23 cellular contexts compared by ENCODE assay signal in genomic region chr11:105641433-105641832, GRCh38. TPM values are rescaled to one million over a fixed set of nuclear protein-coding genes. Genes with fewer than 3 reads are reported as not detected.
"Had no signal": no experiment of that assay in that cellular context is flagged by ENCODE, and none has a peak within 500 bp of the region (broad histone marks: within the 10 kb centered on the region; RNA-seq: fewer than 3 reads in every experiment).

No MANE protein-coding gene starts in this region.

- H3K27me3 ChIP-seq: esophagus muscularis mucosa, hepatocyte, neutrophil, ovary, right atrium auricular region had no signal

- DNase-seq: effector memory CD4-positive, alpha-beta T cell; foreskin melanocyte; head of caudate nucleus; kidney; left colon; left ventricle myocardium superior; mesenchymal stem cell; midbrain; naive B cell; nephron progenitor cell; ovary; small intestine; stimulated activated CD4-positive, alpha-beta T cell treated with anti-CD3 and anti-CD28 coated beads, Interleukin-12 subunit alpha, Interleukin-12 subunit beta, amount 100 ng/mL, for 4 hours; stimulated activated naive CD4-positive, alpha-beta T cell treated with Interleukin-2 at 50 U/mL for 16 hours; trophoblast cell had no signal

- ATAC-seq: left colon, left ventricle myocardium superior had no signal

- H3K27ac ChIP-seq: epithelial cell of prostate, esophagus muscularis mucosa, hepatocyte, neutrophil, ovary, right atrium auricular region had no signal

- H3K36me3 ChIP-seq: esophagus muscularis mucosa, neutrophil, ovary, right atrium auricular region had no signal

- H3K9me3 ChIP-seq: neutrophil, ovary, right atrium auricular region had no signal

- H3K4me1 ChIP-seq: esophagus muscularis mucosa, right atrium auricular region had no signal

- H3K4me3 ChIP-seq: esophagus muscularis mucosa, hepatocyte, lung, ovary, right atrium auricular region had no signal

- FAIRE-seq: endometrium, kidney, small intestine, urothelium cell line had no signal

RNA-seq across cellular contexts. Expression of gene GRIA4, which starts 31.6 kb away (rescaled TPM):
- total RNA-seq: kidney, left ventricle myocardium superior, right atrium auricular region had no signal
- polyA plus RNA-seq: lung had no signal
